Comparison of ENCODE assay signal across 1 cellular context in genomic region chr11:88402784-88403183, GRCh38.
TF ChIP-seq lines count a peak whose summit lies in the region.

No MANE protein-coding gene starts in this region.

TF ChIP-seq in endothelial cell of umbilical vein, 7 proteins besides CTCF, POLR2A, EP300 and RAD21 (continued from another document):
- TF ChIP-seq EZH2 (IDR thresholded peaks at IDR 0.05; ENCODE audit: borderline replicate concordance, low read depth, low read length, severe bottlenecking), result no peak
- no peak for TF ChIP-seq JUN (IDR thresholded peaks at IDR 0.05; ENCODE audit: borderline replicate concordance, insufficient read depth, insufficient read length, low read depth)
- no peak for TF ChIP-seq FOS (IDR thresholded peaks at IDR 0.05; ENCODE audit: borderline replicate concordance, insufficient read depth, low read length)
